8 cellular contexts compared by ENCODE assay signal in genomic region chr14:77376771-77377501, GRCh38. TPM values are rescaled to one million over a fixed set of nuclear protein-coding genes. Genes with fewer than 3 reads are reported as not detected.
A peak's percentile ranks its signal among the peaks of the same experiment; 100 is the strongest.
DNase-seq lines count a peak whose midpoint lies in the region; ATAC-seq, FAIRE-seq and TF ChIP-seq lines count a peak whose summit lies in the region.

SAMD15 (plus strand) TSS chr14:77377379; CDS start chr14:77377419, 40 bp downstream.
TMED8 (minus strand) TSS chr14:77377094; CDS start chr14:77377053, 41 bp downstream.

- H3K9me3 ChIP-seq in right cardiac atrium (ENCODE audit: control insufficient read depth, low read length): no peaks in the 10 kb centered on the region
- no peaks in the 10 kb centered on the region for H3K9me3 ChIP-seq in uterus

- intact Hi-C loops in right cardiac atrium (cut with DNase I): no loop called here
- intact Hi-C loops in uterus (cut with DNase I; ENCODE audit: low total_unique reads): no loop called here

- under 1% methylated on average over 69 of the region's 69 CpGs for WGBS in right cardiac atrium

- TF ChIP-seq CTCF in uterus (IDR thresholded peaks at IDR 0.05): peak; percentile 15 to 47 (median 40)

- FAIRE-seq in GM12891 (lab: Jason Lieb, UNC): peak; percentile 97

- no peaks in the 10 kb centered on the region for H3K27me3 ChIP-seq in right cardiac atrium (ENCODE audit: control insufficient read depth, insufficient read depth)
- no peaks in the 10 kb centered on the region for H3K27me3 ChIP-seq in uterus

- TF ChIP-seq POLR2A in GM12891 (IDR thresholded peaks at IDR 0.05; ENCODE audit: low read depth, low read length) (0 out of 2 replicates have a peak, but pooled peaks have one; percentile 21), uterus (IDR thresholded peaks at IDR 0.05) (peak; percentile 41 to 57)

- ATAC-seq in HG02759 (IDR thresholded peaks at IDR 0.05; ENCODE audit: unreplicated experiment): peak; percentile 89
- ATAC-seq in right cardiac atrium: peak; percentile 98 to 99

- DNase-seq in GM12891 (ENCODE audit: insufficient read length, low spot score) (peak; percentile 84), NCI-H128 (lab: John Stamatoyannopoulos, UW; ENCODE audit: unreplicated experiment) (peak; percentile 56), T follicular helper cell (ENCODE audit: low read depth) (peak; percentile 78), amniotic stem cell (lab: John Stamatoyannopoulos, UW) (peak; percentile 74), right cardiac atrium (peak; percentile 87 to 95 (median 95)), pulmonary artery endothelial cell (ENCODE audit: low read depth, low spot score) (peak; percentile 48), uterus (peak; percentile 73 to 84)

- H3K4me3 ChIP-seq in right cardiac atrium (ENCODE audit: low read length): peak within 1 kb of the TSS; percentile 76
- peak within 1 kb of the TSS; percentile 65 to 77 for H3K4me3 ChIP-seq in uterus

- no peaks in the 10 kb centered on the region for H3K36me3 ChIP-seq in uterus

- peak within 1 kb of the TSS; percentile 77 for H3K27ac ChIP-seq in right cardiac atrium (ENCODE audit: low read length)
- peak within 1 kb of the TSS; percentile 63 to 91 for H3K27ac ChIP-seq in uterus

- H3K4me1 ChIP-seq in right cardiac atrium (ENCODE audit: control insufficient read depth, insufficient read depth, low read length): peaks cover 4% of the 10 kb centered on the region
- H3K4me1 ChIP-seq in uterus: no peaks in the 10 kb centered on the region

TF ChIP-seq in GM12891, 5 proteins besides CTCF, POLR2A, EP300 and RAD21:
- TF ChIP-seq PAX5 (IDR thresholded peaks at IDR 0.05; ENCODE audit: insufficient read depth, low read length, severe bottlenecking) (no peak), POLR2AphosphoS5 (IDR thresholded peaks at IDR 0.05; ENCODE audit: low read depth, low read length) (no peak), POU2F2 (IDR thresholded peaks at IDR 0.05; ENCODE audit: low read depth, low read length) (no peak), SPI1 (IDR thresholded peaks at IDR 0.05; ENCODE audit: low read depth, low read length) (no peak), TAF1 (IDR thresholded peaks at IDR 0.05; ENCODE audit: low read depth, low read length) (peak; percentile 34; the same call in 1 of the 2 replicates)

RNA-seq across cellular contexts. Expression of gene SAMD15, which starts in this region (rescaled TPM):
- polyA plus RNA-seq in GM12891 (2012; ENCODE audit: low read depth, missing spikeins): 0.37 TPM
- total RNA-seq in right cardiac atrium: under 1 TPM in 3 of 4 donors, not detected in 1; 0.24 to 0.49 (median 0.39) TPM
- 0.07 TPM for polyA plus RNA-seq in right cardiac atrium
- 1.8 TPM in 2 replicates for total RNA-seq in pulmonary artery endothelial cell
- 1 to 10 TPM in 1 of 4 donors, under 1 TPM in 2, not detected in 1; under 0.01 to 3.1 (median 0.55) TPM for total RNA-seq in uterus

RNA-seq across cellular contexts. Expression of gene TMED8, which starts in this region (rescaled TPM):
- polyA plus RNA-seq in GM12891 (2012; ENCODE audit: low read depth, missing spikeins): 11.2 TPM
- 1 to 10 TPM; 6.4 to 7.5 (median 6.7) TPM for total RNA-seq in right cardiac atrium
- polyA plus RNA-seq in right cardiac atrium: 2.4 TPM
- 13.3 and 18.8 TPM in 2 replicates for total RNA-seq in pulmonary artery endothelial cell
- 10 to 100 TPM in 2 of 4 donors, 1 to 10 TPM in 2; 4.4 to 16.6 (median 10.5) TPM for total RNA-seq in uterus

Comparison
In these comparisons a context has a peak if more than half of its experiments do, and no peak if none do; other contexts are left out.
1. Peak in every context shown above with its lines: DNase-seq, ATAC-seq, H3K4me3 ChIP-seq and H3K27ac ChIP-seq.